Comparison of ENCODE assay signal across 16 cellular contexts in genomic region chr5:1282139-1282992, GRCh38. TPM values are rescaled to one million over a fixed set of nuclear protein-coding genes. Genes with fewer than 3 reads are reported as not detected.
A peak's percentile ranks its signal among the peaks of the same experiment; 100 is the strongest.
DNase-seq lines count a peak whose midpoint lies in the region; ATAC-seq and TF ChIP-seq lines count a peak whose summit lies in the region.
"Had no signal": no experiment of that assay in that cellular context is flagged by ENCODE, and none has a peak within 500 bp of the region (broad histone marks: within the 10 kb centered on the region; RNA-seq: fewer than 3 reads in every experiment).

No MANE protein-coding gene starts in this region.

- peak; percentile 81 for ATAC-seq in esophagus mucosa
- no peak for ATAC-seq in GM21381 (IDR thresholded peaks at IDR 0.05; ENCODE audit: unreplicated experiment)
- ATAC-seq in GM18505 (IDR thresholded peaks at IDR 0.05; ENCODE audit: unreplicated experiment), result no peak
- ATAC-seq: K562 had no signal

- DNase-seq in NCI-H1105 treated with DMSO at 0.1 percent for 48 hours (lab: John Stamatoyannopoulos, UW), result peak; percentile 16
- DNase-seq in NCI-H1105 (lab: John Stamatoyannopoulos, UW), result no peak
- DNase-seq in NCI-H2196 (lab: John Stamatoyannopoulos, UW; ENCODE audit: unreplicated experiment), result peak; percentile 42
- DNase-seq in sigmoid colon, result peak; percentile 60
- DNase-seq in activated CD4-positive, CD25-positive, alpha-beta regulatory T cell (lab: John Stamatoyannopoulos, UW), result no peak
- DNase-seq: activated naive CD4-positive, alpha-beta T cell treated with anti-CD3 and anti-CD28 coated beads for 36 hours; erythroblast; H7; NCI-H187; stimulated activated naive CD4-positive, alpha-beta T cell had no signal

- H3K36me3 ChIP-seq in sigmoid colon, result no peaks in the 10 kb centered on the region

- no peak overlapping the region for H3K27ac ChIP-seq in sigmoid colon

- no peak for TF ChIP-seq EP300 in sigmoid colon (IDR thresholded peaks at IDR 0.05)

- no peaks in the 10 kb centered on the region for H3K9me3 ChIP-seq in sigmoid colon

- no peaks in the 10 kb centered on the region for H3K4me1 ChIP-seq in sigmoid colon

- TF ChIP-seq CTCF in sigmoid colon (IDR thresholded peaks at IDR 0.05), result no peak

- H3K4me3 ChIP-seq in sigmoid colon, result no peak overlapping the region
- H3K4me3 ChIP-seq: K562 had no signal

- WGBS in sigmoid colon, 2 donors, result 89 to 92% methylated on average over 37 of the region's 37 CpGs

- intact Hi-C loops in sigmoid colon (cut with DNase I), result no loop called here

- TF ChIP-seq POLR2A in sigmoid colon (IDR thresholded peaks at IDR 0.05) (no peak), GM18505 (IDR thresholded peaks at IDR 0.05; ENCODE audit: borderline replicate concordance, extremely low read depth, insufficient read depth, insufficient read length) (no peak)

- no peaks in the 10 kb centered on the region for H3K27me3 ChIP-seq in sigmoid colon

RNA-seq across cellular contexts. Expression of gene TERT, which starts 12.5 kb away (rescaled TPM):
- total RNA-seq in esophagus mucosa (not detected), sigmoid colon (not detected)
- polyA plus RNA-seq in sigmoid colon, result 1 to 10 TPM in 1 of 3 donors, not detected in 2; 2.9 TPM
- polyA plus RNA-seq: neural cell had no signal

RNA-seq across cellular contexts. Expression of gene SLC6A18, which starts 57.2 kb away (rescaled TPM):
- not detected for total RNA-seq in esophagus mucosa
- total RNA-seq in sigmoid colon, result not detected
- polyA plus RNA-seq in sigmoid colon, result under 1 TPM in 1 of 3 donors, not detected in 2; 0.07 TPM
- total RNA-seq: activated naive CD4-positive, alpha-beta T cell treated with anti-CD3 and anti-CD28 coated beads for 36 hours; H7; K562; SK-MEL-5 had no signal
- polyA plus RNA-seq: K562, neural cell had no signal

Comparison
In these comparisons a context has a peak if more than half of its experiments do, and no peak if none do; other contexts are left out.
1. DNase-seq: peak in NCI-H1105 treated with DMSO at 0.1 percent for 48 hours (single experiment), NCI-H2196 (single experiment) and sigmoid colon (single experiment); none in NCI-H1105 (single experiment) and activated CD4-positive, CD25-positive, alpha-beta regulatory T cell (0 of 4).